8 cellular contexts compared by ENCODE assay signal in genomic region chr1:240946926-240947325, GRCh38.
DNase-seq lines count a peak whose midpoint lies in the region; ATAC-seq and TF ChIP-seq lines count a peak whose summit lies in the region.

No MANE protein-coding gene starts in this region.

- DNase-seq in AG09319 (ENCODE audit: extremely low read depth, low read depth) (peak; percentile 23), GM13977 (ENCODE audit: low spot score) (peak; percentile 31), SKM-1 treated with dmso at 0.1 percent for 144 hours (lab: John Stamatoyannopoulos, UW; ENCODE audit: unreplicated experiment) (peak; percentile 42), islet precursor cell (peak; percentile 61), KG1 (lab: John Stamatoyannopoulos, UW) (no peak), DMS153 (lab: John Stamatoyannopoulos, UW) (no peak), NCI-H2081 treated with DMSO at 0.1 percent for 48 hours (lab: John Stamatoyannopoulos, UW) (no peak)

- TF ChIP-seq CTCF in AG09319 (IDR thresholded peaks at IDR 0.05; ENCODE audit: low read depth, low read length) (peak; percentile 68), GM13977 (IDR thresholded peaks at IDR 0.05; ENCODE audit: extremely low read depth, insufficient read depth, missing control alignments) (peak; percentile 44)

- in situ Hi-C loops in GM13977 (cut with MboI; ENCODE audit: low pct_unique_long_range_greater_than_20kb, low sequenced_read_pairs, unreplicated experiment): no loop called here

- ATAC-seq in HG03378 (IDR thresholded peaks at IDR 0.05; ENCODE audit: unreplicated experiment): peak; percentile 57

Comparison
In these comparisons a context has a peak if more than half of its experiments do, and no peak if none do; other contexts are left out.
1. DNase-seq: peak in AG09319 (single experiment), GM13977 (single experiment), SKM-1 treated with dmso at 0.1 percent for 144 hours (single experiment) and islet precursor cell (single experiment); none in KG1 (single experiment), DMS153 (single experiment) and NCI-H2081 treated with DMSO at 0.1 percent for 48 hours (single experiment).